In genomic region chr9:79757906-79758669, GRCh38 we compare ENCODE assay signal across 11 cellular contexts.
DNase-seq lines count a peak whose midpoint lies in the region; ATAC-seq and TF ChIP-seq lines count a peak whose summit lies in the region.
"Had no signal": no experiment of that assay in that cellular context is flagged by ENCODE, and none has a peak within 500 bp of the region (broad histone marks: within the 10 kb centered on the region; RNA-seq: fewer than 3 reads in every experiment).

No MANE protein-coding gene starts in this region.

- no peak overlapping the region for H2AFZ ChIP-seq in smooth muscle cell (ENCODE audit: low read depth)

- no peaks in the 10 kb centered on the region for H3K9me3 ChIP-seq in esophagus squamous epithelium
- H3K9me3 ChIP-seq in smooth muscle cell (replicated peaks; ENCODE audit: low read depth), result no peaks in the 10 kb centered on the region
- H3K9me3 ChIP-seq: colonic mucosa, SJCRH30 had no signal

- H4K20me1 ChIP-seq in smooth muscle cell (ENCODE audit: low read depth), result no peaks in the 10 kb centered on the region

- intact Hi-C loops in esophagus squamous epithelium (cut with DNase I), result no loop called here

- peaks cover 0 to 15% (median 0%) of the 10 kb centered on the region in 3 donors for H3K4me1 ChIP-seq in esophagus squamous epithelium
- no peaks in the 10 kb centered on the region for H3K4me1 ChIP-seq in smooth muscle cell (ENCODE audit: low read depth)
- H3K4me1 ChIP-seq: colonic mucosa, SJCRH30 had no signal

- no peaks in the 10 kb centered on the region for H3K27me3 ChIP-seq in esophagus squamous epithelium
- H3K27me3 ChIP-seq in smooth muscle cell (ENCODE audit: low read depth), result peaks cover 3% of the 10 kb centered on the region
- H3K27me3 ChIP-seq: colonic mucosa, SJCRH30 had no signal

- H3K9ac ChIP-seq in smooth muscle cell (ENCODE audit: low read depth), result no peak overlapping the region

- H3K36me3 ChIP-seq in esophagus squamous epithelium, result no peaks in the 10 kb centered on the region
- no peaks in the 10 kb centered on the region for H3K36me3 ChIP-seq in smooth muscle cell (ENCODE audit: low read depth)
- H3K36me3 ChIP-seq: colonic mucosa, SJCRH30 had no signal

- H3K27ac ChIP-seq in esophagus squamous epithelium, result no peak overlapping the region
- peak overlapping the region; percentile 44 for H3K27ac ChIP-seq in smooth muscle cell (ENCODE audit: low read depth)
- H3K27ac ChIP-seq: colonic mucosa, SJCRH30 had no signal

- no peaks in the 10 kb centered on the region for H3K79me2 ChIP-seq in smooth muscle cell (ENCODE audit: low read depth)

- DNase-seq in GM10266 (ENCODE audit: extremely low spot score), result no peak
- DNase-seq in NCI-H460 (ENCODE audit: extremely low read depth, low read depth), result peak; percentile 2
- DNase-seq in esophagus squamous epithelium (lab: John Stamatoyannopoulos, UW), result no peak
- DNase-seq in smooth muscle cell (lab: John Stamatoyannopoulos, UW; ENCODE audit: unreplicated experiment), result no peak
- DNase-seq in activated naive CD4-positive, alpha-beta T cell (lab: John Stamatoyannopoulos, UW), result no peak
- DNase-seq in NCI-H2227 (lab: John Stamatoyannopoulos, UW; ENCODE audit: unreplicated experiment), result no peak
- DNase-seq: activated CD8-positive, alpha-beta memory T cell treated with anti-CD3 and anti-CD28 coated beads, Interleukin-2, amount 10 ng/mL, durations not matched to agents 7 days and 5 days; colonic mucosa; islet precursor cell had no signal

- no peak for TF ChIP-seq POLR2A in esophagus squamous epithelium (IDR thresholded peaks at IDR 0.05)

- no peak for ATAC-seq in HG02588 (IDR thresholded peaks at IDR 0.05; ENCODE audit: unreplicated experiment)
- ATAC-seq: activated CD8-positive, alpha-beta memory T cell treated with anti-CD3 and anti-CD28 coated beads, Interleukin-2, amount 10 ng/mL, durations not matched to agents 7 days and 5 days had no signal

- WGBS in esophagus squamous epithelium, 2 donors, result 49 to 50% methylated on average over 2 of the region's 2 CpGs
- 49% methylated on average over 2 of the region's 2 CpGs for WGBS in smooth muscle cell (ENCODE audit: low lambda C conversion rate)

- no peak overlapping the region for H3K4me2 ChIP-seq in smooth muscle cell

- H3F3A ChIP-seq in smooth muscle cell (ENCODE audit: low read depth), result peaks cover 16% of the 10 kb centered on the region

- TF ChIP-seq CTCF in GM10266 (IDR thresholded peaks at IDR 0.05; ENCODE audit: control insufficient read depth, insufficient read depth, low read depth, missing control alignments) (peak; percentile 40), esophagus squamous epithelium (IDR thresholded peaks at IDR 0.05) (peak in 4 of 6 experiments; percentile 16 to 52 (median 34)), smooth muscle cell (IDR thresholded peaks at IDR 0.05; ENCODE audit: borderline replicate concordance, insufficient read depth, poor library complexity, severe bottlenecking) (peak; percentile 41)

- H3K4me3 ChIP-seq in esophagus squamous epithelium, result no peak overlapping the region
- H3K4me3 ChIP-seq in smooth muscle cell, result no peak overlapping the region
- H3K4me3 ChIP-seq: colonic mucosa, SJCRH30 had no signal
